38 cellular contexts compared by ENCODE assay signal in genomic region chr7:71077743-71078476, GRCh38. TPM values are rescaled to one million over a fixed set of nuclear protein-coding genes. Genes with fewer than 3 reads are reported as not detected.
"Had no signal": no experiment of that assay in that cellular context is flagged by ENCODE, and none has a peak within 500 bp of the region (broad histone marks: within the 10 kb centered on the region; RNA-seq: fewer than 3 reads in every experiment).

No MANE protein-coding gene starts in this region.

- H3K9me3 ChIP-seq: adrenal gland had no signal

- H3K27me3 ChIP-seq: adrenal gland, ascending aorta, cardiac muscle cell had no signal

- H3K4me1 ChIP-seq: adrenal gland, ascending aorta had no signal

- H3K27ac ChIP-seq: adrenal gland, ascending aorta, cardiac muscle cell, VCaP had no signal

- H3K36me3 Mint-ChIP-seq: activated CD4-positive, alpha-beta memory T cell treated with anti-CD3 and anti-CD28 coated beads for 36 hours; activated naive CD8-positive, alpha-beta T cell treated with anti-CD3 and anti-CD28 coated beads for 36 hours; brain had no signal

- H3K4me1 Mint-ChIP-seq: activated B cell treated with CpG ODN at 0.5 μM for 24 hours; activated naive CD8-positive, alpha-beta T cell treated with anti-CD3 and anti-CD28 coated beads for 36 hours; activated T-helper 17 cell treated with anti-CD3 and anti-CD28 coated beads, Interleukin-2, amount 50 U/mL, for 72 hours; brain; central memory CD8-positive, alpha-beta T cell had no signal

- H3K27me3 Mint-ChIP-seq: activated B cell treated with CpG ODN at 0.5 μM for 24 hours; activated CD4-positive, alpha-beta memory T cell treated with anti-CD3 and anti-CD28 coated beads for 36 hours; activated CD8-positive, alpha-beta T cell treated with anti-CD3 and anti-CD28 coated beads for 36 hours; activated naive CD8-positive, alpha-beta T cell treated with anti-CD3 and anti-CD28 coated beads for 36 hours; activated T-helper 17 cell treated with anti-CD3 and anti-CD28 coated beads, Interleukin-2, amount 50 U/mL, for 72 hours; central memory CD8-positive, alpha-beta T cell had no signal

- H3K36me3 ChIP-seq: adrenal gland, ascending aorta, cardiac muscle cell had no signal

- ATAC-seq: activated CD8-positive, alpha-beta T cell treated with anti-CD3 and anti-CD28 coated beads for 36 hours; activated naive CD4-positive, alpha-beta T cell treated with anti-CD3 and anti-CD28 coated beads, Interleukin-2, amount 50 U/mL, for 72 hours; activated T-cell treated with anti-CD3 and anti-CD28 coated beads, Interleukin-2, amount 50 U/mL, for 4 hours; activated T-cell treated with anti-CD3 and anti-CD28 coated beads, Interleukin-2, amount 50 U/mL, for 72 hours; activated T-helper 17 cell treated with anti-CD3 and anti-CD28 coated beads, Interleukin-2, amount 50 U/mL, for 72 hours had no signal

- H3K27ac Mint-ChIP-seq: activated B cell treated with CpG ODN at 0.5 μM for 24 hours; activated CD4-positive, alpha-beta memory T cell treated with anti-CD3 and anti-CD28 coated beads for 36 hours; activated CD8-positive, alpha-beta T cell treated with anti-CD3 and anti-CD28 coated beads for 36 hours; activated naive CD4-positive, alpha-beta T cell treated with anti-CD3 and anti-CD28 coated beads for 36 hours; activated naive CD4-positive, alpha-beta T cell treated with anti-CD3 and anti-CD28 coated beads, Interleukin-2, amount 50 U/mL, for 72 hours; activated naive CD8-positive, alpha-beta T cell treated with anti-CD3 and anti-CD28 coated beads for 36 hours; activated T-cell treated with anti-CD3 and anti-CD28 coated beads, Interleukin-2, amount 50 U/mL, for 72 hours; activated T-helper 1 cell treated with anti-CD3 and anti-CD28 coated beads, Interleukin-12 subunit alpha, Interleukin-12 subunit beta, Interleukin-2, Interleukin-4 antibody, amounts not matched to agents 30 ng/mL and 10 ng/mL and 1 ng/mL, durations not matched to agents 14 hours and 24 hours and 36 hours; activated T-helper 17 cell treated with anti-CD3 and anti-CD28 coated beads, Interleukin-2, amount 50 U/mL, for 72 hours; brain; T-helper 1 cell treated with Interleukin-12 subunit alpha and Interleukin-12 subunit beta and Interleukin-4 antibody, amounts not matched to agents 30 μg/mL and 1 μg/mL, for 36 hours; T-helper 2 cell treated with Interferon-gamma antibody and Interleukin-4, amounts not matched to agents 5 μg/mL and 100 μg/mL, for 36 hours had no signal

- H3K4me3 Mint-ChIP-seq: activated B cell treated with CpG ODN at 0.5 μM for 24 hours; activated CD4-positive, alpha-beta memory T cell treated with anti-CD3 and anti-CD28 coated beads for 36 hours; activated CD8-positive, alpha-beta T cell treated with anti-CD3 and anti-CD28 coated beads for 36 hours; activated naive CD4-positive, alpha-beta T cell treated with anti-CD3 and anti-CD28 coated beads for 36 hours; activated naive CD8-positive, alpha-beta T cell treated with anti-CD3 and anti-CD28 coated beads for 36 hours; activated T-cell treated with anti-CD3 and anti-CD28 coated beads, Interleukin-2, amount 50 U/mL, for 4 hours; activated T-cell treated with anti-CD3 and anti-CD28 coated beads, Interleukin-2, amount 50 U/mL, for 72 hours; activated T-helper 1 cell treated with anti-CD3 and anti-CD28 coated beads, Interleukin-12 subunit alpha, Interleukin-12 subunit beta, Interleukin-2, Interleukin-4 antibody, amounts not matched to agents 30 ng/mL and 10 ng/mL and 1 ng/mL, durations not matched to agents 14 hours and 24 hours and 36 hours; activated T-helper 17 cell treated with anti-CD3 and anti-CD28 coated beads, Interleukin-2, amount 50 U/mL, for 72 hours; brain; central memory CD8-positive, alpha-beta T cell; T-helper 1 cell treated with Interleukin-12 subunit alpha and Interleukin-12 subunit beta and Interleukin-4 antibody, amounts not matched to agents 30 μg/mL and 1 μg/mL, for 36 hours; T-helper 2 cell treated with Interferon-gamma antibody and Interleukin-4, amounts not matched to agents 5 μg/mL and 100 μg/mL, for 36 hours had no signal

- DNase-seq: activated B cell treated with CpG ODN at 0.5 μM for 24 hours; activated CD4-positive, alpha-beta memory T cell treated with anti-CD3 and anti-CD28 coated beads for 36 hours; activated CD4-positive, alpha-beta T cell treated with anti-CD3 and anti-CD28 coated beads for 48 hours; activated CD4-positive, alpha-beta T cell treated with anti-CD3 and anti-CD28 coated beads, Interleukin-2, amount 50 U/mL, for 1 hour; activated CD4-positive, alpha-beta T cell treated with anti-CD3 and anti-CD28 coated beads, Interleukin-2, amount 50 U/mL, for 4 hours; activated CD4-positive, CD25-positive, alpha-beta regulatory T cell treated with anti-CD3 and anti-CD28 coated beads, Interleukin-2, amount 50 U/mL, for 72 hours; activated CD8-positive, alpha-beta memory T cell treated with anti-CD3 and anti-CD28 coated beads, Interleukin-2, amount 50 U/mL, for 4 hours; activated CD8-positive, alpha-beta T cell treated with anti-CD3 and anti-CD28 coated beads for 36 hours; activated effector memory CD4-positive, alpha-beta T cell treated with anti-CD3 and anti-CD28 coated beads, Interleukin-2, amount 50 U/mL, for 16 hours; activated gamma-delta T cell treated with Interleukin-2 at 50 U/mL for 16 hours; activated naive CD4-positive, alpha-beta T cell; activated naive CD4-positive, alpha-beta T cell treated with anti-CD3 and anti-CD28 coated beads for 36 hours; activated naive CD4-positive, alpha-beta T cell treated with anti-CD3 and anti-CD28 coated beads, Interleukin-2, amount 50 U/mL, for 16 hours; activated naive CD8-positive, alpha-beta T cell treated with anti-CD3 and anti-CD28 coated beads for 36 hours; activated T-cell treated with anti-CD3 and anti-CD28 coated beads for 4 hours; activated T-cell treated with anti-CD3 and anti-CD28 coated beads, Interleukin-2, amount 50 U/mL, for 1 hour; activated T-cell treated with anti-CD3 and anti-CD28 coated beads, Interleukin-2, amount 50 U/mL, for 4 hours; activated T-cell treated with anti-CD3 and anti-CD28 coated beads, Interleukin-2, amount 50 U/mL, for 72 hours; adrenal gland; amniotic stem cell; caudate nucleus; cerebellar nuclear complex; SW 1271; T-helper 1 cell; T-helper 2 cell; T-helper 9 cell had no signal

- H3K4me3 ChIP-seq: adrenal gland, ascending aorta, cardiac muscle cell had no signal

RNA-seq across cellular contexts. Expression of gene GALNT17, which starts 54.0 kb away (rescaled TPM):
- total RNA-seq: activated B cell treated with CpG ODN at 0.5 μM for 24 hours; activated CD4-positive, alpha-beta memory T cell treated with anti-CD3 and anti-CD28 coated beads for 36 hours; activated CD8-positive, alpha-beta memory T cell treated with anti-CD3 and anti-CD28 coated beads for 36 hours; activated CD8-positive, alpha-beta T cell treated with anti-CD3 and anti-CD28 coated beads for 36 hours; activated naive CD4-positive, alpha-beta T cell treated with anti-CD3 and anti-CD28 coated beads for 36 hours; activated naive CD4-positive, alpha-beta T cell treated with anti-CD3 and anti-CD28 coated beads, Interleukin-2, amount 50 U/mL, for 72 hours; activated naive CD8-positive, alpha-beta T cell treated with anti-CD3 and anti-CD28 coated beads for 36 hours; activated T-cell treated with anti-CD3 and anti-CD28 coated beads, Interleukin-2, amount 50 U/mL, for 72 hours; activated T-helper 1 cell treated with anti-CD3 and anti-CD28 coated beads, Interleukin-12 subunit alpha, Interleukin-12 subunit beta, Interleukin-2, Interleukin-4 antibody, amounts not matched to agents 30 ng/mL and 10 ng/mL and 1 ng/mL, durations not matched to agents 14 hours and 24 hours and 36 hours; activated T-helper 17 cell treated with anti-CD3 and anti-CD28 coated beads, Interleukin-2, amount 50 U/mL, for 72 hours; bronchial epithelial cell had no signal
